In genomic region chr4:6417516-6417915, GRCh38 we compare ENCODE assay signal across 30 cellular contexts. TPM values are rescaled to one million over a fixed set of nuclear protein-coding genes. Genes with fewer than 3 reads are reported as not detected.
"Had no signal": no experiment of that assay in that cellular context is flagged by ENCODE, and none has a peak within 500 bp of the region (broad histone marks: within the 10 kb centered on the region; RNA-seq: fewer than 3 reads in every experiment).

No MANE protein-coding gene starts in this region.

- H3K9me3 ChIP-seq: adrenal gland, breast epithelium had no signal

- ATAC-seq: activated CD4-positive, alpha-beta T cell treated with anti-CD3 and anti-CD28 coated beads for 36 hours; activated CD8-positive, alpha-beta memory T cell treated with anti-CD3 and anti-CD28 coated beads, Interleukin-2, amount 10 ng/mL, durations not matched to agents 7 days and 5 days; activated CD8-positive, alpha-beta T cell treated with anti-CD3 and anti-CD28 coated beads, Interleukin-2, amount 10 ng/mL, durations not matched to agents 7 days and 5 days; activated naive CD4-positive, alpha-beta T cell treated with anti-CD3 and anti-CD28 coated beads, Interleukin-2, amount 50 U/mL, for 72 hours had no signal

- H3K4me3 ChIP-seq: adrenal gland, breast epithelium, cardiac muscle cell, coronary artery had no signal

- H3K27me3 ChIP-seq: adrenal gland, cardiac muscle cell, dorsolateral prefrontal cortex had no signal

- FAIRE-seq: frontal cortex had no signal

- H3K27ac ChIP-seq: adrenal gland, breast epithelium, cardiac muscle cell, coronary artery had no signal

- H3K36me3 ChIP-seq: adrenal gland, breast epithelium, cardiac muscle cell had no signal

- DNase-seq: activated CD4-positive, alpha-beta memory T cell treated with anti-CD3 and anti-CD28 coated beads for 36 hours; activated CD4-positive, alpha-beta T cell treated with anti-CD3 and anti-CD28 coated beads for 36 hours; activated CD4-positive, alpha-beta T cell treated with anti-CD3 and anti-CD28 coated beads, Interleukin-2, amount 10 ng/mL, durations not matched to agents 24 days and 14 days; activated CD4-positive, CD25-positive, alpha-beta regulatory T cell; activated CD4-positive, CD25-positive, alpha-beta regulatory T cell treated with anti-CD3 and anti-CD28 coated beads, Interleukin-2, amount 50 U/mL, for 72 hours; activated CD8-positive, alpha-beta memory T cell treated with anti-CD3 and anti-CD28 coated beads, Interleukin-2, amount 10 ng/mL, durations not matched to agents 7 days and 5 days; activated CD8-positive, alpha-beta memory T cell treated with anti-CD3 and anti-CD28 coated beads, Interleukin-2, amount 50 U/mL, for 4 hours; activated CD8-positive, alpha-beta T cell treated with anti-CD3 and anti-CD28 coated beads, Interleukin-2, amount 10 ng/mL, durations not matched to agents 7 days and 5 days; activated effector memory CD4-positive, alpha-beta T cell treated with anti-CD3 and anti-CD28 coated beads, Interleukin-2, amount 50 U/mL, for 16 hours; activated naive CD4-positive, alpha-beta T cell treated with anti-CD3 and anti-CD28 coated beads for 36 hours; activated T-cell treated with anti-CD3 and anti-CD28 coated beads, Interleukin-2, amount 50 U/mL, for 1 hour; activated T-cell treated with anti-CD3 and anti-CD28 coated beads, Interleukin-2, amount 50 U/mL, for 48 hours; adrenal gland; amygdala; effector memory CD4-positive, alpha-beta T cell; endodermal cell; foreskin fibroblast; head of caudate nucleus; T-helper 2 cell had no signal

- H3K4me1 ChIP-seq: adrenal gland, breast epithelium had no signal

RNA-seq across cellular contexts. Expression of gene PPP2R2C, which starts 54.9 kb away (rescaled TPM):
- total RNA-seq: activated CD4-positive, alpha-beta memory T cell treated with anti-CD3 and anti-CD28 coated beads for 36 hours; activated CD4-positive, alpha-beta T cell treated with anti-CD3 and anti-CD28 coated beads, Interleukin-2, amount 10 ng/mL, durations not matched to agents 24 days and 14 days; activated CD8-positive, alpha-beta memory T cell treated with anti-CD3 and anti-CD28 coated beads for 36 hours; activated CD8-positive, alpha-beta memory T cell treated with anti-CD3 and anti-CD28 coated beads, Interleukin-2, amount 10 ng/mL, durations not matched to agents 7 days and 5 days; activated CD8-positive, alpha-beta T cell treated with anti-CD3 and anti-CD28 coated beads, Interleukin-2, amount 10 ng/mL, durations not matched to agents 7 days and 5 days; activated naive CD4-positive, alpha-beta T cell treated with anti-CD3 and anti-CD28 coated beads for 36 hours; activated naive CD4-positive, alpha-beta T cell treated with anti-CD3 and anti-CD28 coated beads, Interleukin-2, amount 50 U/mL, for 72 hours; activated T-helper 1 cell treated with anti-CD3 and anti-CD28 coated beads, Interleukin-12 subunit alpha, Interleukin-12 subunit beta, Interleukin-2, Interleukin-4 antibody, amounts not matched to agents 30 ng/mL and 10 ng/mL and 1 ng/mL, durations not matched to agents 14 hours and 24 hours and 36 hours; activated T-helper 2 cell treated with anti-CD3 and anti-CD28 coated beads, Interferon-gamma antibody, Interleukin-2, Interleukin-4, amounts not matched to agents 10 μg/mL and 5 μg/mL and 100 μg/mL, durations not matched to agents 14 hours and 24 hours and 36 hours; cardiac muscle cell; epithelial cell of proximal tubule; T-helper 1 cell treated with Interleukin-12 subunit alpha and Interleukin-12 subunit beta and Interleukin-4 antibody, amounts not matched to agents 30 ng/mL and 1 ng/mL, for 36 hours had no signal
- polyA plus RNA-seq: cardiac muscle cell had no signal
